In the genomic region with DNA sequence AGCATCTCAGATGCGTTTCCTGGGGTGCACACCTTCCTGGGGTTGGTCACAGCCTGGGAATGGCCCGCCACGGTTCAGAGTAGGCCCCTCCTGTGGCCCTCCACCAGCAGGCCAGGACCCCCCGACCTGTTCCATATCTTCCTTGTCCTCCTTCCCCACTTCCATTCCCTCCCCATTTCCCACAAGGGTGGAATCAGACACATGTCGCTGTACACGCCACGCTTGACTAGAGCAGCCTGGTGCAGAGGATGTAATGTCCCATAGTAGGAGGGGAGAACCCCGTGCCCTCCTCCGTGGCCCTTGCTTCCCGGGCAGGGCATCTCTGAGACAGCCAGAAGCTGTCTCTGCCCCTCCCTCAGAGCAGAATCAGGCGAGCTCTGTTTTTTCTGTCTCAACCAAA, we compare ENCODE assay signal across 24 cellular contexts. TPM values are rescaled to one million over a fixed set of nuclear protein-coding genes. Genes with fewer than 3 reads are reported as not detected.
"Had no signal": no experiment of that assay in that cellular context is flagged by ENCODE, and none has a peak within 500 bp of the region (broad histone marks: within the 10 kb centered on the region; RNA-seq: fewer than 3 reads in every experiment).

No MANE protein-coding gene starts in this region.

- H3K27me3 Mint-ChIP-seq: memory B cell; stimulated activated memory B cell treated with anti-CD40 and anti-IgM and Interleukin-4, amounts not matched to agents 10 μg/mL and 1 μg/mL and 100 μg/mL, for 72 hours had no signal

- H3K9me3 Mint-ChIP-seq: memory B cell; naive B cell; stimulated activated memory B cell treated with anti-CD40 and anti-IgM and Interleukin-4, amounts not matched to agents 10 μg/mL and 1 μg/mL and 100 μg/mL, for 72 hours had no signal

- DNase-seq: activated CD4-positive, alpha-beta T cell treated with anti-CD3 and anti-CD28 coated beads, Interleukin-2, amount 50 U/mL, for 1 hour; activated CD8-positive, alpha-beta memory T cell treated with anti-CD3 and anti-CD28 coated beads for 24 hours; activated CD8-positive, alpha-beta memory T cell treated with anti-CD3 and anti-CD28 coated beads, Interleukin-2, amount 50 U/mL, for 48 hours; dermis blood vessel endothelial cell; effector memory CD4-positive, alpha-beta T cell; heart left ventricle; left ventricle myocardium inferior; mucosa of descending colon; naive B cell; spleen; stimulated activated CD4-positive, alpha-beta T cell treated with anti-CD3 and anti-CD28 coated beads, Interleukin-4, amount 100 ng/mL, for 4 hours; T-helper 1 cell; T-helper 9 cell had no signal

- H3K27ac Mint-ChIP-seq: activated naive CD8-positive, alpha-beta T cell; memory B cell; naive B cell; stimulated activated memory B cell treated with anti-CD40 and anti-IgM and Interleukin-4, amounts not matched to agents 10 μg/mL and 1 μg/mL and 100 μg/mL, for 72 hours had no signal

- ATAC-seq: gastroesophageal sphincter; heart left ventricle; stimulated activated memory B cell treated with anti-CD40 and anti-IgM and Interleukin-4, amounts not matched to agents 10 μg/mL and 1 μg/mL and 100 μg/mL, for 72 hours had no signal

- H3K27me3 ChIP-seq: thyroid gland, uterus had no signal

- H3K4me1 Mint-ChIP-seq: memory B cell; naive B cell; stimulated activated memory B cell treated with anti-CD40 and anti-IgM and Interleukin-4, amounts not matched to agents 10 μg/mL and 1 μg/mL and 100 μg/mL, for 72 hours had no signal

- H3K36me3 ChIP-seq: esophagus muscularis mucosa, gastroesophageal sphincter, heart left ventricle, left ventricle myocardium inferior, neutrophil, spleen, thyroid gland, uterus had no signal

- H2AFZ ChIP-seq: parathyroid adenoma had no signal

- H3K4me1 ChIP-seq: esophagus muscularis mucosa, gastroesophageal sphincter, heart left ventricle, left ventricle myocardium inferior, parathyroid adenoma, spleen, uterus had no signal

- H3K79me2 ChIP-seq: parathyroid adenoma had no signal

- H3K27ac ChIP-seq: esophagus muscularis mucosa, gastroesophageal sphincter, heart left ventricle, left ventricle myocardium inferior, neutrophil, parathyroid adenoma, spleen, thyroid gland, uterus had no signal

- H3K4me3 Mint-ChIP-seq: activated naive CD8-positive, alpha-beta T cell; memory B cell; naive B cell; stimulated activated memory B cell treated with anti-CD40 and anti-IgM and Interleukin-4, amounts not matched to agents 10 μg/mL and 1 μg/mL and 100 μg/mL, for 72 hours had no signal

- H3K9ac ChIP-seq: parathyroid adenoma had no signal

- H3K9me3 ChIP-seq: esophagus muscularis mucosa, gastroesophageal sphincter, heart left ventricle, left ventricle myocardium inferior, mucosa of descending colon, neutrophil, spleen, thyroid gland, uterus had no signal

- H3K36me3 Mint-ChIP-seq: activated naive CD8-positive, alpha-beta T cell; memory B cell; naive B cell; stimulated activated memory B cell treated with anti-CD40 and anti-IgM and Interleukin-4, amounts not matched to agents 10 μg/mL and 1 μg/mL and 100 μg/mL, for 72 hours had no signal

- H3K4me3 ChIP-seq: esophagus muscularis mucosa, gastroesophageal sphincter, heart left ventricle, left ventricle myocardium inferior, mucosa of descending colon, spleen, thyroid gland, uterus had no signal

RNA-seq across cellular contexts. Expression of a gene that starts 36.3 kb away (rescaled TPM):
- total RNA-seq: dermis blood vessel endothelial cell, endothelial cell of umbilical vein, esophagus muscularis mucosa, gastroesophageal sphincter, heart left ventricle, kidney epithelial cell, left ventricle myocardium inferior, mucosa of descending colon, spleen, thyroid gland, uterus had no signal
- polyA plus RNA-seq: endothelial cell of umbilical vein, heart left ventricle, spleen had no signal
